In the genomic region with DNA sequence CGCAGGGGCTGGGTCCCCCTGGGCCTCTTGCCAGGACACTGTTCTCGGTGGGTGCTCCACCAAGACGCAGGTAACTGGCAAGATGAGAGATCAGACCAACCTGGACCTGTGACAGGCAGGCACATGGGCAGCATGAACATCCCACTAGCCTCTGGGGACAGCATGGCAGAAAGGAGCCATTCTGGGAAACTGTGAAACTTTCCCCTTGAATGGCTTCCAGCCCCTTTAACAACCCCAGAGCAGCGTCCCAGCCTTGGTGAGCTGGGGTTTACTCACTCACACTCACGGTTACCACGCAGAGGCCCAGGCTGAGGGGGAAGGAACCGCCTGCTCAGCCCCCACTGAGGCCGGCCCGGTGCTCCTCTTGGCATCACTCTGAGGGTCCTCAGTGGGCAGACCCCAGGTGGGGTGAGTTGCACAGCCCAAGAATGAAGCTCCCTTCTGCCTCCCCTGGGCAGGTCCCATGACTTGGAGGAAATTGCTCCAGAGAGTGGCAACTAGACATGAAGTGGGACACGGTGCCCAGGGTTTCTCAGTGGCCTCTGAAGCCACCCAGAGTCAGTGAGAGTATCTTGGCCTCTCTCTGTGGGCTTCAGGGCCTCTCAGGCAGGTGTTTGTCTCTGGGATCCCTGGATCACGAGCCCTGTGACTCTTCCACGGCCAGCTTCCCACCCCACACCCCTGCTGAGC, we compare ENCODE assay signal across 10 cellular contexts. TPM values are rescaled to one million over a fixed set of nuclear protein-coding genes. Genes with fewer than 3 reads are reported as not detected.
DNase-seq lines count a peak whose midpoint lies in the region; ATAC-seq and TF ChIP-seq lines count a peak whose summit lies in the region.
"Had no signal": no experiment of that assay in that cellular context is flagged by ENCODE, and none has a peak within 500 bp of the region (broad histone marks: within the 10 kb centered on the region; RNA-seq: fewer than 3 reads in every experiment).

No MANE protein-coding gene starts in this region.

- no peaks in the 10 kb centered on the region for H3K27me3 Mint-ChIP-seq in activated CD4-positive, alpha-beta T cell treated with anti-CD3 and anti-CD28 coated beads, Interleukin-2, amount 10 ng/mL, durations not matched to agents 7 days and 5 days

- no peaks in the 10 kb centered on the region for H3K9me3 Mint-ChIP-seq in activated CD4-positive, alpha-beta T cell treated with anti-CD3 and anti-CD28 coated beads, Interleukin-2, amount 10 ng/mL, durations not matched to agents 7 days and 5 days

- H3K27ac ChIP-seq in Panc1 (ENCODE audit: low read length) = peak overlapping the region; percentile 52; the same call in 1 of the 2 replicates
- H3K27ac ChIP-seq: neutrophil, vagina had no signal

- no peak for DNase-seq in activated CD4-positive, alpha-beta T cell treated with anti-CD3 and anti-CD28 coated beads, Interleukin-2, amount 10 ng/mL, durations not matched to agents 7 days and 5 days
- no peak for DNase-seq in activated CD4-positive, alpha-beta T cell treated with anti-CD3 and anti-CD28 coated beads for 4 hours
- DNase-seq in Panc1 (ENCODE audit: low read depth, low spot score) (no peak), NCI-H748 treated with DMSO at 0.1 percent for 48 hours (lab: John Stamatoyannopoulos, UW) (no peak), AML-193 (lab: John Stamatoyannopoulos, UW) (no peak)
- DNase-seq in stimulated activated CD4-positive, alpha-beta T cell treated with anti-CD3 and anti-CD28 coated beads, Interleukin-4, amount 100 ng/mL, for 24 hours = peak; percentile 38
- DNase-seq in activated effector memory CD4-positive, alpha-beta T cell treated with anti-CD3 and anti-CD28 coated beads, Interleukin-2, amount 50 U/mL, for 16 hours = no peak

- H3K36me3 ChIP-seq in Panc1 (ENCODE audit: control insufficient read depth, insufficient read depth, low read length) = no peaks in the 10 kb centered on the region
- H3K36me3 ChIP-seq: neutrophil, vagina had no signal

- BruUV-seq in Panc1 (replicated peaks; lab: Mats Ljungman, UMichigan) = no TSS peak

- H3K27me3 ChIP-seq in Panc1 (ENCODE audit: control insufficient read depth, insufficient read depth, low read length) = no peaks in the 10 kb centered on the region
- H3K27me3 ChIP-seq: neutrophil, vagina had no signal

- peak overlapping the region; percentile 49 for H3K4me3 Mint-ChIP-seq in activated CD4-positive, alpha-beta T cell treated with anti-CD3 and anti-CD28 coated beads, Interleukin-2, amount 10 ng/mL, durations not matched to agents 7 days and 5 days

- no peak overlapping the region for H3K4me3 ChIP-seq in Panc1 (ENCODE audit: low read depth in 2 of 2, low read length in 2 of 2)
- H3K4me3 ChIP-seq: vagina had no signal

- peak; percentile 44 for ATAC-seq in HG02763 (IDR thresholded peaks at IDR 0.05; ENCODE audit: unreplicated experiment)
- no peak for ATAC-seq in Panc1

- intact Hi-C loops in Panc1 (cut with micrococcal nuclease; ENCODE audit: unreplicated experiment) = no loop called here

- POLR2A ChIA-PET in activated CD4-positive, alpha-beta T cell treated with anti-CD3 and anti-CD28 coated beads, Interleukin-2, amount 10 ng/mL, durations not matched to agents 7 days and 5 days (lab: Charles Lee) = no interaction called here
- POLR2A ChIA-PET in Panc1 (lab: Charles Lee) = interaction anchor here (0.6 kb wide), 1 partner anchor 176 kb away, joined by 6 read pairs; no protein-coding TSS in a partner anchor

- in situ Hi-C loops in Panc1 (cut with HindIII; ENCODE audit: low pct_unique_long_range_greater_than_20kb, low sequenced_read_pairs) = no loop called here

- no peak for TF ChIP-seq CTCF in Panc1 (IDR thresholded peaks at IDR 0.05)

- H3K9me3 ChIP-seq in Panc1 (ENCODE audit: control insufficient read depth, insufficient read depth, low read depth, low read length) = no peaks in the 10 kb centered on the region
- H3K9me3 ChIP-seq: neutrophil, vagina had no signal

- H3K36me3 Mint-ChIP-seq in activated CD4-positive, alpha-beta T cell treated with anti-CD3 and anti-CD28 coated beads, Interleukin-2, amount 10 ng/mL, durations not matched to agents 7 days and 5 days (ENCODE audit: low read depth) = peaks cover 16% of the 10 kb centered on the region

- CTCF ChIA-PET in activated CD4-positive, alpha-beta T cell treated with anti-CD3 and anti-CD28 coated beads, Interleukin-2, amount 10 ng/mL, durations not matched to agents 7 days and 5 days (lab: Charles Lee) = interaction anchor here (0.5 to 2.8 kb wide), 7 partner anchors 20 to 1580 kb away, joined by 3 to 10 read pairs (median 3); partner anchors contain the start of gene BMF
- CTCF ChIA-PET in Panc1 (lab: Charles Lee) = interaction anchor here (0.5 kb wide), 1 partner anchor 115 kb away, joined by 10 read pairs; no protein-coding TSS in a partner anchor

- peaks cover 21% of the 10 kb centered on the region for H3K4me1 ChIP-seq in Panc1 (ENCODE audit: control insufficient read depth, insufficient read depth, low read length)

- peaks cover 71% of the 10 kb centered on the region for H3K4me1 Mint-ChIP-seq in activated CD4-positive, alpha-beta T cell treated with anti-CD3 and anti-CD28 coated beads, Interleukin-2, amount 10 ng/mL, durations not matched to agents 7 days and 5 days

- peak overlapping the region; percentile 91 for H3K27ac Mint-ChIP-seq in activated CD4-positive, alpha-beta T cell treated with anti-CD3 and anti-CD28 coated beads, Interleukin-2, amount 10 ng/mL, durations not matched to agents 7 days and 5 days

RNA-seq across cellular contexts. Expression of gene SRP14, which starts 15.2 kb away (rescaled TPM):
- 100 to 1,000 TPM; 145 to 150 TPM for total RNA-seq in activated CD4-positive, alpha-beta T cell treated with anti-CD3 and anti-CD28 coated beads, Interleukin-2, amount 10 ng/mL, durations not matched to agents 7 days and 5 days
- 166 TPM for total RNA-seq in Panc1 (2021; ENCODE audit: unreplicated experiment)
- polyA plus RNA-seq in Panc1 (2012; ENCODE audit: insufficient read length) = 372 TPM

RNA-seq across cellular contexts. Expression of gene BMF, which starts 54.5 kb away (rescaled TPM):
- total RNA-seq in activated CD4-positive, alpha-beta T cell treated with anti-CD3 and anti-CD28 coated beads, Interleukin-2, amount 10 ng/mL, durations not matched to agents 7 days and 5 days = 1 to 10 TPM; 8.5 to 8.6 TPM
- 7.8 TPM for total RNA-seq in Panc1 (2021; ENCODE audit: unreplicated experiment)
- 9.4 TPM for polyA plus RNA-seq in Panc1 (2012; ENCODE audit: insufficient read length)
